ENCODE assay signal across 8 cellular contexts in the genomic region with DNA sequence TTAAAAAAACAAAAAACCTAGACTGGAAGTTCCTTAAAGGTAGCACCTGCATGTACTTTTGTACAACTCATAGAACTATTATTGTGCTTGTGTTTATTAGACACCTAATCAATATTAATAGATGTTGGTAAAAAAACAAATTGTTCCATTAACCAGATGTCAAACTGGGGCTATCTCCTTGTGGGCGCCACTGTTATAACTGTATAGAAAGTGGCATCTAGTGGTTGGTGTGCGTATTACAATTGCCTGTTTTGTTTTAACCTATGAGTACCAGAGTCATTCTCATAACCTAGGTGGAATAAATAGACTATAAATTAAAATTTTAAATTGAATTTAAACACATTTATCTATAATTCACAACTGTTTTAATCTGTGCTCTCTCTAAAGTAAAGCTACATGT.
DNase-seq lines count a peak whose midpoint lies in the region; ATAC-seq, FAIRE-seq and TF ChIP-seq lines count a peak whose summit lies in the region.

No MANE protein-coding gene starts in this region.

- H3K9me3 Mint-ChIP-seq in astrocyte (ENCODE audit: unreplicated experiment) = no peaks in the 10 kb centered on the region

- H3K4me3 ChIP-seq in astrocyte (ENCODE audit: insufficient read depth, low read depth, low read length) (no peak overlapping the region), HepG2 (replicated peaks in 1 of 3; ENCODE audit: insufficient read depth in 1 of 3, low read depth in 2 of 3, low read length in 3 of 3) (no peak overlapping the region)

- FAIRE-seq in astrocyte (lab: Jason Lieb, UNC) (peak; percentile 23), HepG2 (lab: Jason Lieb, UNC) (no peak)

- no peaks in the 10 kb centered on the region for H4K20me1 ChIP-seq in astrocyte (ENCODE audit: insufficient read depth, low read length)
- H4K20me1 ChIP-seq in HepG2 (ENCODE audit: insufficient read depth, low read length) = no peaks in the 10 kb centered on the region

- DNase-seq in AG08395 (ENCODE audit: low spot score) (peak; percentile 33), NCI-H1694 (lab: John Stamatoyannopoulos, UW) (peak; percentile 9), astrocyte (ENCODE audit: low read depth) (peak; percentile 11), HepG2 (ENCODE audit: low spot score) (peak; percentile 22), omental fat pad (ENCODE audit: low spot score) (no peak), islet precursor cell (no peak)

- TF ChIP-seq CTCF in astrocyte (IDR thresholded peaks at IDR 0.05; ENCODE audit: insufficient read depth, low read depth, low read length) (peak; percentile 62), HepG2 (CRISPR knock-in tag; IDR thresholded peaks at IDR 0.05) (peak; percentile 62), omental fat pad (IDR thresholded peaks at IDR 0.05) (peak in 1 of 3 donors; percentile 14)

- H3K4me2 ChIP-seq in astrocyte (ENCODE audit: low read length) (no peak overlapping the region), HepG2 (ENCODE audit: low read depth, low read length) (no peak overlapping the region)

- 4% methylated on average over 2 of the region's 2 CpGs for WGBS in HepG2 (ENCODE audit: low lambda C conversion rate)

- H3K27ac Mint-ChIP-seq in astrocyte (ENCODE audit: unreplicated experiment) = no peak overlapping the region

- H3K36me3 ChIP-seq in astrocyte (ENCODE audit: insufficient read depth, low read length) (no peaks in the 10 kb centered on the region), HepG2 (replicated peaks in 1 of 2; ENCODE audit: control insufficient read depth in 1 of 2, insufficient read depth in 2 of 2, low read length in 2 of 2) (no peaks in the 10 kb centered on the region)

- H3K9ac ChIP-seq in astrocyte (ENCODE audit: low read length) = no peak overlapping the region
- no peak overlapping the region for H3K9ac ChIP-seq in HepG2 (ENCODE audit: insufficient read depth, low read depth, low read length)

- TF ChIP-seq EP300 in HepG2 (IDR thresholded peaks at IDR 0.05; ENCODE audit: low read depth in 2 of 2, low read length in 2 of 2) (no peak), HepG2 (CRISPR knock-in tag; IDR thresholded peaks at IDR 0.05; ENCODE audit: borderline replicate concordance) (no peak)

- peak; percentile 40 for TF ChIP-seq RAD21 in HepG2 (CRISPR knock-in tag; IDR thresholded peaks at IDR 0.05)

- no peaks in the 10 kb centered on the region for H3K4me1 Mint-ChIP-seq in astrocyte (ENCODE audit: low read depth, unreplicated experiment)

- CTCF ChIA-PET in HepG2 (lab: Yijun Ruan, JAX; ENCODE audit: low intra/inter-chr PET ratio, low total read pairs) = interaction anchor here (0.7 to 1.8 kb wide), 2 partner anchors 312 to 337 kb away, joined by 4 to 7 read pairs; no protein-coding TSS in a partner anchor

- intact Hi-C loops in HepG2 (cut with micrococcal nuclease; ENCODE audit: unreplicated experiment) = loop anchor here (2.0 to 5.0 kb wide), 2 partner anchors 100 to 230 kb away; a partner anchor contains a TSS

- POLR2A ChIA-PET in HepG2 (lab: Yijun Ruan, JAX) = no interaction called here

- no TSS peak for BruUV-seq in HepG2 (replicated peaks; lab: Mats Ljungman, UMichigan)

- H3K9me3 ChIP-seq in astrocyte (ENCODE audit: insufficient read depth, low read depth, low read length) (no peaks in the 10 kb centered on the region), HepG2 (ENCODE audit: low read length) (no peaks in the 10 kb centered on the region)

- no peaks in the 10 kb centered on the region for H3K27me3 Mint-ChIP-seq in astrocyte (ENCODE audit: low read depth, unreplicated experiment)

- H3K4me3 Mint-ChIP-seq in astrocyte (ENCODE audit: unreplicated experiment) = no peak overlapping the region

- H3K4me1 ChIP-seq in astrocyte (ENCODE audit: insufficient read depth, low read length) (no peaks in the 10 kb centered on the region), HepG2 (ENCODE audit: insufficient read depth, low read length) (no peaks in the 10 kb centered on the region)

- ATAC-seq in GM18498 (IDR thresholded peaks at IDR 0.05; ENCODE audit: unreplicated experiment) = peak; percentile 86
- peak; percentile 91 for ATAC-seq in HG02870 (IDR thresholded peaks at IDR 0.05; ENCODE audit: unreplicated experiment)
- no peak for ATAC-seq in HepG2
- no peak for ATAC-seq in omental fat pad (ENCODE audit: low FRiP score)

- in situ Hi-C loops in HepG2 (cut with HindIII; ENCODE audit: extremely low pct_ligation_motif_present, low pct_unique_long_range_greater_than_20kb) = loop anchor here (10.0 kb wide), 1 partner anchor 312 kb away; no protein-coding TSS in a partner anchor

- H3K27ac ChIP-seq in astrocyte (ENCODE audit: low read depth, low read length) = no peak overlapping the region
- H3K27ac ChIP-seq in HepG2 (ENCODE audit: extremely low read length, insufficient read depth, low read length) = no peak overlapping the region

- TF ChIP-seq POLR2A in HepG2 (IDR thresholded peaks at IDR 0.05; ENCODE audit: insufficient read depth in 1 of 2, low read depth in 2 of 2, low read length in 2 of 2) = no peak

- H2AFZ ChIP-seq in astrocyte (ENCODE audit: low read depth, low read length) (no peak overlapping the region), HepG2 (ENCODE audit: low read length) (no peak overlapping the region)

- peaks cover 3% of the 10 kb centered on the region for H3K36me3 Mint-ChIP-seq in astrocyte (ENCODE audit: low read depth, unreplicated experiment)

- H3K79me2 ChIP-seq in astrocyte (ENCODE audit: insufficient read depth, low read length) = no peaks in the 10 kb centered on the region
- H3K79me2 ChIP-seq in HepG2 (ENCODE audit: insufficient read depth, low read length) = no peaks in the 10 kb centered on the region

- H3K27me3 ChIP-seq in astrocyte (ENCODE audit: insufficient read depth, low read length) (no peaks in the 10 kb centered on the region), HepG2 (ENCODE audit: control insufficient read depth in 1 of 2, insufficient read depth in 2 of 2, low read length in 2 of 2) (no peaks in the 10 kb centered on the region)

TF ChIP-seq in HepG2, 621 proteins besides CTCF, POLR2A, EP300 and RAD21:
- TF ChIP-seq RFX1 (IDR thresholded peaks at IDR 0.05) = no peak
- TF ChIP-seq SMC3 (IDR thresholded peaks at IDR 0.05; ENCODE audit: low read length) = peak; percentile 52; the same call in 1 of the 2 replicates
- TF ChIP-seq, protein P1, sequence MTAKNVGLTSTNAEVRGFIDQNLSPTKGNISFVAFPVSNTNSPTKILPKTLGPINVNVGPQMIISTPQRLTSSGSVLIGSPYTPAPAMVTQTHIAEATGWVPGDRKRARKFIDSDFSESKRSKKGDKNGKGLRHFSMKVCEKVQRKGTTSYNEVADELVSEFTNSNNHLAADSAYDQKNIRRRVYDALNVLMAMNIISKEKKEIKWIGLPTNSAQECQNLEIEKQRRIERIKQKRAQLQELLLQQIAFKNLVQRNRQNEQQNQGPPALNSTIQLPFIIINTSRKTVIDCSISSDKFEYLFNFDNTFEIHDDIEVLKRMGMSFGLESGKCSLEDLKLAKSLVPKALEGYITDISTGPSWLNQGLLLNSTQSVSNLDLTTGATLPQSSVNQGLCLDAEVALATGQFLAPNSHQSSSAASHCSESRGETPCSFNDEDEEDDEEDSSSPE (CRISPR knock-in tag; IDR thresholded peaks at IDR 0.05) = no peak
- TF ChIP-seq STAG1 (CRISPR knock-in tag; IDR thresholded peaks at IDR 0.05) = peak; percentile 73
- no peak for TF ChIP-seq ZNF460 (CRISPR knock-in tag; IDR thresholded peaks at IDR 0.05; ENCODE audit: borderline replicate concordance)
- no peak for TF ChIP-seq ZNF788 (CRISPR knock-in tag; IDR thresholded peaks at IDR 0.05; ENCODE audit: borderline replicate concordance)
- no peak for TF ChIP-seq CC2D1A (CRISPR knock-in tag; IDR thresholded peaks at IDR 0.05)
- TF ChIP-seq ZNF883 (CRISPR knock-in tag; IDR thresholded peaks at IDR 0.05; ENCODE audit: not compliant biosample characterization) = no peak
- TF ChIP-seq, protein P2, sequence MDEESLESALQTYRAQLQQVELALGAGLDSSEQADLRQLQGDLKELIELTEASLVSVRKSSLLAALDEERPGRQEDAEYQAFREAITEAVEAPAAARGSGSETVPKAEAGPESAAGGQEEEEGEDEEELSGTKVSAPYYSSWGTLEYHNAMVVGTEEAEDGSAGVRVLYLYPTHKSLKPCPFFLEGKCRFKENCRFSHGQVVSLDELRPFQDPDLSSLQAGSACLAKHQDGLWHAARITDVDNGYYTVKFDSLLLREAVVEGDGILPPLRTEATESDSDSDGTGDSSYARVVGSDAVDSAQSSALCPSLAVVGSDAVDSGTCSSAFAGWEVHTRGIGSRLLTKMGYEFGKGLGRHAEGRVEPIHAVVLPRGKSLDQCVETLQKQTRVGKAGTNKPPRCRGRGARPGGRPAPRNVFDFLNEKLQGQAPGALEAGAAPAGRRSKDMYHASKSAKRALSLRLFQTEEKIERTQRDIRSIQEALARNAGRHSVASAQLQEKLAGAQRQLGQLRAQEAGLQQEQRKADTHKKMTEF (CRISPR knock-in tag; IDR thresholded peaks at IDR 0.05) = no peak
- TF ChIP-seq, protein P3, sequence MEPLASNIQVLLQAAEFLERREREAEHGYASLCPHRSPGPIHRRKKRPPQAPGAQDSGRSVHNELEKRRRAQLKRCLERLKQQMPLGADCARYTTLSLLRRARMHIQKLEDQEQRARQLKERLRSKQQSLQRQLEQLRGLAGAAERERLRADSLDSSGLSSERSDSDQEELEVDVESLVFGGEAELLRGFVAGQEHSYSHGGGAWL (CRISPR knock-in tag; IDR thresholded peaks at IDR 0.05) = no peak
- TF ChIP-seq ZNF83 (CRISPR knock-in tag; IDR thresholded peaks at IDR 0.05; ENCODE audit: borderline replicate concordance) = no peak
- TF ChIP-seq, protein P4, sequence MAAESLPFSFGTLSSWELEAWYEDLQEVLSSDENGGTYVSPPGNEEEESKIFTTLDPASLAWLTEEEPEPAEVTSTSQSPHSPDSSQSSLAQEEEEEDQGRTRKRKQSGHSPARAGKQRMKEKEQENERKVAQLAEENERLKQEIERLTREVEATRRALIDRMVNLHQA (CRISPR knock-in tag; IDR thresholded peaks at IDR 0.05) = no peak
- TF ChIP-seq ARNT2 (CRISPR knock-in tag; IDR thresholded peaks at IDR 0.05; ENCODE audit: low read depth) = no peak
- no peak for TF ChIP-seq ESRRA (CRISPR knock-in tag; IDR thresholded peaks at IDR 0.05; ENCODE audit: low read depth)
- no peak for TF ChIP-seq KMT2A (CRISPR knock-in tag; IDR thresholded peaks at IDR 0.05)
TF ChIP-seq in HepG2: peak in this region for 2.

Comparison
In these comparisons a context has a peak if more than half of its experiments do, and no peak if none do; other contexts are left out.
1. DNase-seq: peak in AG08395 (single experiment), NCI-H1694 (single experiment), astrocyte (single experiment) and HepG2 (single experiment); none in omental fat pad (single experiment) and islet precursor cell (single experiment).
2. ATAC-seq: peak in GM18498 (single experiment) and HG02870 (single experiment); none in HepG2 (single experiment) and omental fat pad (single experiment).